Comparison of ENCODE assay signal across 8 cellular contexts in genomic region chr15:83565553-83566159, GRCh38.
A peak's percentile ranks its signal among the peaks of the same experiment; 100 is the strongest.
DNase-seq lines count a peak whose midpoint lies in the region; ATAC-seq, FAIRE-seq and TF ChIP-seq lines count a peak whose summit lies in the region.

No MANE protein-coding gene starts in this region.

- H3K4me3 ChIP-seq in fibroblast of villous mesenchyme (ENCODE audit: low read depth, low read length): no peak overlapping the region

- DNase-seq in AG08396 (ENCODE audit: low spot score) (peak; percentile 33), RCC 7860 (ENCODE audit: low spot score) (peak; percentile 17), fibroblast of villous mesenchyme (ENCODE audit: low read depth) (peak; percentile 31), nucleus accumbens (lab: John Stamatoyannopoulos, UW) (no peak)
- no peak for DNase-seq in activated CD4-positive, alpha-beta T cell treated with anti-CD3 and anti-CD28 coated beads for 48 hours

- TF ChIP-seq CTCF in GM12873 (IDR thresholded peaks at IDR 0.05; ENCODE audit: insufficient read depth, low read depth, low read length, missing control alignments) (peak; percentile 63), fibroblast of villous mesenchyme (IDR thresholded peaks at IDR 0.05; ENCODE audit: insufficient read depth, low read depth, low read length) (peak; percentile 63)

- FAIRE-seq in RCC 7860 (lab: Jason Lieb, UNC): peak; percentile 48

- peak overlapping the region; percentile 73 for H3K27ac ChIP-seq in temporal lobe (ENCODE audit: low read depth, low read length)

- no peak for ATAC-seq in HG02623 (IDR thresholded peaks at IDR 0.05; ENCODE audit: unreplicated experiment)

Comparison
In these comparisons a context has a peak if more than half of its experiments do, and no peak if none do; other contexts are left out.
1. DNase-seq: peak in AG08396 (single experiment), RCC 7860 (single experiment) and fibroblast of villous mesenchyme (single experiment); none in activated CD4-positive, alpha-beta T cell treated with anti-CD3 and anti-CD28 coated beads for 48 hours (single experiment) and nucleus accumbens (0 of 56).